19 cellular contexts compared by ENCODE assay signal in genomic region chr20:25213566-25214415, GRCh38.
"Had no signal": no experiment of that assay in that cellular context is flagged by ENCODE, and none has a peak within 500 bp of the region (broad histone marks: within the 10 kb centered on the region; RNA-seq: fewer than 3 reads in every experiment).

No MANE protein-coding gene starts in this region.

- H3K4me1 ChIP-seq: upper lobe of left lung had no signal

- ATAC-seq: activated CD4-positive, CD25-positive, alpha-beta regulatory T cell treated with anti-CD3 and anti-CD28 coated beads, Interleukin-2, amount 50 U/mL, for 24 hours; left ventricle myocardium superior had no signal

- H3K4me3 ChIP-seq: right lobe of liver, upper lobe of left lung had no signal

- H3K9me3 ChIP-seq: neutrophil, right lobe of liver, upper lobe of left lung had no signal

- DNase-seq: activated CD4-positive, alpha-beta T cell treated with anti-CD3 and anti-CD28 coated beads for 48 hours; activated CD4-positive, alpha-beta T cell treated with anti-CD3 and anti-CD28 coated beads, Interleukin-2, amount 50 U/mL, for 48 hours; activated CD8-positive, alpha-beta memory T cell treated with anti-CD3 and anti-CD28 coated beads for 24 hours; activated gamma-delta T cell treated with Interleukin-2 at 50 U/mL for 16 hours; activated naive CD4-positive, alpha-beta T cell treated with anti-CD3 and anti-CD28 coated beads, Interleukin-2, amount 50 U/mL, for 16 hours; amniotic stem cell; dermis blood vessel endothelial cell; effector CD4-positive, alpha-beta T cell; left ventricle myocardium superior; stimulated activated CD4-positive, alpha-beta T cell treated with anti-CD3 and anti-CD28 coated beads, Interleukin-12 subunit alpha, Interleukin-12 subunit beta, amount 100 ng/mL, for 4 hours; stimulated activated CD4-positive, alpha-beta T cell treated with anti-CD3 and anti-CD28 coated beads, Interleukin-4, amount 100 ng/mL, for 1 hour; substantia nigra had no signal

- H3K27ac ChIP-seq: neutrophil, right lobe of liver, upper lobe of left lung had no signal

- H3K27me3 ChIP-seq: neutrophil, right lobe of liver, upper lobe of left lung had no signal

- FAIRE-seq: colon, frontal cortex, islet of Langerhans had no signal
